ENCODE assay signal across 24 cellular contexts in the genomic region with DNA sequence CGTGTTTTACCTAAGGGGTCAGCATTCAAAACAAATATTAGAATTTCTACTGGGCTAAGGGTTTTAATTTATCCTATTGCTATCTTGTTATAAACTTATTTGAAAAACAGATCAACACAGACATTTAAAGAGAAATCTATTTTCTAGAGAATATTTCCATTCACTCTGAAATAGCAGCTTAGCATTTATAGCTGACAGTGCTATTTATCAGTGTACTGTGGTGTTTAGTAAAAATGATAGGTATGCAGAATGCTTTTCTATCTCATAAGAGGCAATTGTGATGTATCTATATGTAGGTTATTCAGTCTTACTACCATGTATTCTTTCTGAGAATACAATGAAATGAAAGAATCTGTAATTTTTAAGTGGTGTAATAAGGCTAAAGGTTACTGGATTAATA.
"Had no signal": no experiment of that assay in that cellular context is flagged by ENCODE, and none has a peak within 500 bp of the region (broad histone marks: within the 10 kb centered on the region; RNA-seq: fewer than 3 reads in every experiment).

No MANE protein-coding gene starts in this region.

- H3K4me3 Mint-ChIP-seq: mesothelial cell of epicardium, naive B cell had no signal

- H3K9me3 ChIP-seq: esophagus muscularis mucosa, gastrocnemius medialis, heart right ventricle, lower lobe of right lung, mucosa of descending colon had no signal

- H3K4me1 ChIP-seq: esophagus muscularis mucosa, foreskin keratinocyte, gastrocnemius medialis, heart right ventricle, left lung, lower lobe of right lung had no signal

- H3K4me1 Mint-ChIP-seq: naive B cell had no signal

- DNase-seq: dermis blood vessel endothelial cell; dorsolateral prefrontal cortex; effector CD4-positive, alpha-beta T cell; effector memory CD4-positive, alpha-beta T cell; foreskin keratinocyte; gastrocnemius medialis; glutamatergic neuron; head of caudate nucleus; heart right ventricle; hippocampal formation; left cardiac atrium; left lung; left ventricle myocardium superior; lower lobe of right lung; mesenchymal stem cell; mucosa of descending colon; naive B cell had no signal

- FAIRE-seq: colon, endothelial cell of umbilical vein, islet of Langerhans, keratinocyte had no signal

- H3K27me3 Mint-ChIP-seq: naive B cell had no signal

- H3K27ac ChIP-seq: coronary artery, dorsolateral prefrontal cortex, esophagus muscularis mucosa, foreskin keratinocyte, gastrocnemius medialis, heart right ventricle, left lung, lower lobe of right lung had no signal

- H3K36me3 Mint-ChIP-seq: mesothelial cell of epicardium, naive B cell had no signal

- H3K4me3 ChIP-seq: coronary artery, dorsolateral prefrontal cortex, esophagus muscularis mucosa, gastrocnemius medialis, heart right ventricle, left lung, lower lobe of right lung, mucosa of descending colon had no signal

- ATAC-seq: foreskin keratinocyte, gastrocnemius medialis, heart right ventricle, left cardiac atrium, left lung, left ventricle myocardium superior, lower lobe of right lung, mucosa of descending colon had no signal

- H3K27me3 ChIP-seq: dorsolateral prefrontal cortex, esophagus muscularis mucosa, foreskin keratinocyte, gastrocnemius medialis, heart right ventricle, left lung had no signal

- H3K27ac Mint-ChIP-seq: mesothelial cell of epicardium, naive B cell had no signal

- H3K36me3 ChIP-seq: esophagus muscularis mucosa, gastrocnemius medialis, heart right ventricle, left lung, lower lobe of right lung had no signal
